ENCODE assay signal across 23 cellular contexts in the genomic region with DNA sequence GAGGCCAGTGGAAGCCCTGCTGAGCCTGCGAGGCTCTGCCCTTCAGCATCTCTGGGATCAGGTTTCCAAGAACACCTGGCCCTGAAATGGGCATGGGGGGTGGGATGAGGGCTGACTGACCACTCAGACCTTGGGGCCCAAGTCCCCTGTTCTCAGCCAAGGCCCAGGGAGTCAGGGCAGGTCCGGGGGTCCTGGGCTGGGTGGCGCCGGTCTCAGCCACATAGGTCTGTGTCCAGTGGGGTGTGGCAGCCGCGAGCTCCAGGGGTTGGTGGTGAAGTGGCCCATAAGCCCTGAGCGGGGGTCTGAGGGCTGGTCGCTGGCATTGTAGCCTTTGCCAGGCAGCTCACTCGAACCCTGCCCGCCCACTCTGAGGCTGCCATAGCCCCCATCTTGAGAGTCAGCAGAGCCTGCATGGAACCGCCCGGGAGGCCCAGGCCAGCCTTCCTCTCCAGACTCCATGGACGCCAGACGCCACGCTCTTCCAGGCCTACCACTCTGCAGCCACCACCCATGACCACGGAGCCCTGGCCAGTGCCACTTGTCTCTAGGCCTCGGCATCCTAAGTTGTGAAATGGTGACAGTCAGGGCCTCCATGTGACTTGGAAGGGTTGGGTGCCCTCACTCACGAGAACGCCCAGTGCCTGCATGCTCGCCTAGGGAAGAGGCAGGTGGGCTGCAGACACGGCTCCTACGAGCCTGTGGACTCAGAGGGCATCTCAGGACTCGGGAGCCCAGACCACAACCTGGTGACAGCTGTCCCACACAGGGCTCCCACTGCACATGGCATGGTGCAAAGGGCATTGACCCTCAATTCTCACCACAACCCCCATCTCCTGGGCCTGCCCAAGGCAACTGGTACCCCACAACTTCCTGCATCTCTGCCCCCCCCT. TPM values are rescaled to one million over a fixed set of nuclear protein-coding genes. Genes with fewer than 3 reads are reported as not detected.
A peak's percentile ranks its signal among the peaks of the same experiment; 100 is the strongest.
DNase-seq lines count a peak whose midpoint lies in the region; ATAC-seq, FAIRE-seq and TF ChIP-seq lines count a peak whose summit lies in the region.
"Had no signal": no experiment of that assay in that cellular context is flagged by ENCODE, and none has a peak within 500 bp of the region (broad histone marks: within the 10 kb centered on the region; RNA-seq: fewer than 3 reads in every experiment).

No MANE protein-coding gene starts in this region.

- TF ChIP-seq CTCF in heart left ventricle (IDR thresholded peaks at IDR 0.05) (no peak), bronchial epithelial cell (IDR thresholded peaks at IDR 0.05; ENCODE audit: insufficient read depth, low read length, severe bottlenecking) (no peak), SK-N-SH (IDR thresholded peaks at IDR 0.05) (no peak)

- H3K9me2 ChIP-seq in SK-N-SH, result no peaks in the 10 kb centered on the region

- H3F3A ChIP-seq in SK-N-SH (replicated peaks; ENCODE audit: insufficient read depth), result no peaks in the 10 kb centered on the region

- H3K27me3 ChIP-seq in heart left ventricle (peaks cover 0 to 13% (median 0%) of the 10 kb centered on the region in 9 donors), bronchial epithelial cell (ENCODE audit: control insufficient read depth, insufficient read depth, low read length) (peaks cover 4% of the 10 kb centered on the region), SK-N-SH (ENCODE audit: insufficient read depth) (peaks cover 6% of the 10 kb centered on the region; the same call in 1 of the 2 replicates)

- 90 to 95% (median 92%) methylated on average over 8 to 23 of the region's 23 CpGs for WGBS in heart left ventricle, 4 donors
- 56% methylated on average over 14 of the region's 23 CpGs for WGBS in SK-N-SH (ENCODE audit: low lambda C conversion rate)

- H3K4me1 ChIP-seq in heart left ventricle (no peaks in the 10 kb centered on the region), SK-N-SH (ENCODE audit: control insufficient read depth in 1 of 2, insufficient read depth in 2 of 2, low read depth in 1 of 2, low read length in 1 of 2) (peaks cover 0 to 73% of the 10 kb centered on the region in 2 experiments; a peak in 2 of 4 replicates)

- intact Hi-C loops in Right ventricle myocardium superior (cut with DNase I) (no loop called here), heart left ventricle (cut with DNase I) (no loop called here)

- CTCF ChIA-PET in SK-N-SH (lab: Yijun Ruan, JAX), result interaction anchor here (0.6 to 2.2 kb wide), 5 partner anchors 42 to 115 kb away, joined by 3 to 7 read pairs (median 3); no protein-coding TSS in a partner anchor

- TF ChIP-seq POLR2A in heart left ventricle (IDR thresholded peaks at IDR 0.05), result no peak

- POLR2A ChIA-PET in SK-N-SH (lab: Yijun Ruan, JAX), result interaction anchor here (1.1 to 16.4 kb wide), 2 partner anchors 20 to 44 kb away, joined by 3 to 261 read pairs; a partner anchor contains a TSS

- TF ChIP-seq EP300 in SK-N-SH (IDR thresholded peaks at IDR 0.05; ENCODE audit: borderline replicate concordance in 1 of 2, low read depth in 1 of 2, low read length in 1 of 2), result no peak

- H3K9ac ChIP-seq in SK-N-SH, result no peak overlapping the region

- TF ChIP-seq RAD21 in SK-N-SH (IDR thresholded peaks at IDR 0.05; ENCODE audit: low read length), result no peak

- H2AFZ ChIP-seq in SK-N-SH (ENCODE audit: low read depth), result no peak overlapping the region
- H2AFZ ChIP-seq: GM23338 had no signal

- H3K27ac ChIP-seq in heart left ventricle (no peak overlapping the region), SK-N-SH (ENCODE audit: low read depth in 2 of 2, low read length in 1 of 2) (peak overlapping the region in 1 of 2 experiments; percentile 100; a peak in 1 of 4 replicates)

- H3K9me3 ChIP-seq in heart left ventricle, result peaks cover 0 to 19% (median 4%) of the 10 kb centered on the region in 12 donors
- H3K9me3 ChIP-seq in SK-N-SH, result no peaks in the 10 kb centered on the region

- ATAC-seq in Right ventricle myocardium superior (ENCODE audit: poor library complexity) (no peak), heart left ventricle (no peak)
- ATAC-seq: GM23338 had no signal

- H3K79me2 ChIP-seq in SK-N-SH (ENCODE audit: insufficient read depth), result no peaks in the 10 kb centered on the region

- H3K4me3 ChIP-seq in heart left ventricle, result no peak overlapping the region
- H3K4me3 ChIP-seq in bronchial epithelial cell (ENCODE audit: low read depth, low read length), result no peak overlapping the region
- H3K4me3 ChIP-seq in SK-N-SH (ENCODE audit: low read depth in 2 of 2, low read length in 1 of 2), result no peak overlapping the region
- H3K4me3 ChIP-seq: GM23338 had no signal

- H4K20me1 ChIP-seq in SK-N-SH (ENCODE audit: insufficient read depth), result no peaks in the 10 kb centered on the region

- no peak overlapping the region for H3K4me2 ChIP-seq in SK-N-SH
- H3K4me2 ChIP-seq: GM23338 had no signal

- DNase-seq in Right ventricle myocardium superior, result peak; percentile 34
- no peak for DNase-seq in heart left ventricle
- no peak for DNase-seq in bronchial epithelial cell (ENCODE audit: low read depth)
- peak; percentile 81 for DNase-seq in myocyte (ENCODE audit: low read depth)
- no peak for DNase-seq in stimulated activated CD4-positive, alpha-beta T cell treated with anti-CD3 and anti-CD28 coated beads, Interleukin-4, amount 100 ng/mL, for 24 hours
- DNase-seq in SK-N-SH, result no peak
- DNase-seq: C1 segment of cervical spinal cord; Calu3; CD4-positive, alpha-beta memory T cell; COR-L47; DMS53; DMS79 treated with DMSO at 0.1 percent for 48 hours; GF-D8; HCEC 1CT had no signal

- FAIRE-seq in bronchial epithelial cell (lab: Jason Lieb, UNC), result peak; percentile 28
- FAIRE-seq: GM12891, GM18507, H54 had no signal

- H3K36me3 ChIP-seq in heart left ventricle (no peaks in the 10 kb centered on the region), bronchial epithelial cell (ENCODE audit: control insufficient read depth, insufficient read depth, low read length) (no peaks in the 10 kb centered on the region), SK-N-SH (replicated peaks in 1 of 2; ENCODE audit: control insufficient read depth in 1 of 2, insufficient read depth in 2 of 2, low read length in 1 of 2) (no peaks in the 10 kb centered on the region)

TF ChIP-seq in SK-N-SH, 30 proteins besides CTCF, POLR2A, EP300 and RAD21:
- no peak for TF ChIP-seq FOXM1 (IDR thresholded peaks at IDR 0.05; ENCODE audit: low read depth)
- no peak for TF ChIP-seq CHD2 (IDR thresholded peaks at IDR 0.05; ENCODE audit: low read length, partially characterized antibody)
- TF ChIP-seq RCOR1 (IDR thresholded peaks at IDR 0.05; ENCODE audit: low read length), result no peak
- no peak for TF ChIP-seq TAF1 (IDR thresholded peaks at IDR 0.05; ENCODE audit: borderline replicate concordance, low read depth, low read length)

RNA-seq across cellular contexts. Expression of a gene that starts 6.7 kb away (rescaled TPM):
- not detected for total RNA-seq in Right ventricle myocardium superior
- total RNA-seq in heart left ventricle, result under 1 TPM in 2 of 9 donors, not detected in 7; 0.06 to 0.08 TPM
- polyA plus RNA-seq in heart left ventricle, result not detected
- total RNA-seq in bronchial epithelial cell, result not detected in 2 replicates
- 0.16 and 1.5 TPM in 2 replicates for total RNA-seq in myocyte
- 2.0 TPM for polyA plus RNA-seq in myocyte (2012)
- polyA plus RNA-seq in SK-N-SH (2012; rRNA removed), result 0.92 and 1.2 TPM in 2 replicates
- 1.5 and 3.8 TPM in 2 replicates for polyA plus RNA-seq in SK-N-SH (2012; cell fraction: cytosol; rRNA removed)
- polyA plus RNA-seq in SK-N-SH (2012; cell fraction: nucleus; rRNA removed), result 1.5 and 2.0 TPM in 2 replicates
- total RNA-seq: A172, A673, Calu3, Daoy, G401 had no signal
- polyA plus RNA-seq: BJ had no signal

RNA-seq across cellular contexts. Expression of a gene that starts 20.3 kb away (rescaled TPM):
- not detected for total RNA-seq in Right ventricle myocardium superior
- total RNA-seq in heart left ventricle, result not detected
- polyA plus RNA-seq in heart left ventricle, result under 1 TPM in 1 of 2 donors, not detected in 1; 0.08 TPM
- total RNA-seq in bronchial epithelial cell, result not detected in 2 replicates
- not detected in 2 replicates for total RNA-seq in myocyte
- not detected for polyA plus RNA-seq in myocyte (2012)
- 0.05 and 0.15 TPM in 2 replicates for polyA plus RNA-seq in SK-N-SH (2012; rRNA removed)
- polyA plus RNA-seq in SK-N-SH (2012; cell fraction: cytosol; rRNA removed), result 0.12 and 0.16 TPM in 2 replicates
- 0.21 and 0.36 TPM in 2 replicates for polyA plus RNA-seq in SK-N-SH (2012; cell fraction: nucleus; rRNA removed)
- total RNA-seq: A172; A673; Calu3; CD4-positive, alpha-beta memory T cell; Daoy; G401 had no signal
- polyA plus RNA-seq: BJ; CD4-positive, alpha-beta memory T cell had no signal

Comparison
In these comparisons a context has a peak if more than half of its experiments do, and no peak if none do; other contexts are left out.
1. DNase-seq: peak in Right ventricle myocardium superior (single experiment) and myocyte (single experiment); none in heart left ventricle (0 of 5), bronchial epithelial cell (single experiment), stimulated activated CD4-positive, alpha-beta T cell treated with anti-CD3 and anti-CD28 coated beads, Interleukin-4, amount 100 ng/mL, for 24 hours (single experiment) and SK-N-SH (single experiment).